9 cellular contexts compared by ENCODE assay signal in genomic region chr1:14778882-14779594, GRCh38.
A peak's percentile ranks its signal among the peaks of the same experiment; 100 is the strongest.
DNase-seq lines count a peak whose midpoint lies in the region; ATAC-seq, FAIRE-seq and TF ChIP-seq lines count a peak whose summit lies in the region.
"Had no signal": no experiment of that assay in that cellular context is flagged by ENCODE, and none has a peak within 500 bp of the region (broad histone marks: within the 10 kb centered on the region; RNA-seq: fewer than 3 reads in every experiment).

No MANE protein-coding gene starts in this region.

- WGBS in heart left ventricle, 4 donors = 62 to 74% (median 65%) methylated on average over 10 of the region's 10 CpGs

- no peak for ATAC-seq in heart left ventricle
- ATAC-seq in Right ventricle myocardium superior (ENCODE audit: poor library complexity) = no peak
- ATAC-seq in HG02571 (IDR thresholded peaks at IDR 0.05; ENCODE audit: unreplicated experiment) = no peak

- no peaks in the 10 kb centered on the region for H3K9me3 ChIP-seq in heart left ventricle

- H3K27ac Mint-ChIP-seq in brain = peak overlapping the region in 3 of 5 experiments; percentile 7 to 48 (median 25)

- peaks cover 0 to 2% (median 0%) of the 10 kb centered on the region in 5 experiments for H3K9me3 Mint-ChIP-seq in brain
- H3K9me3 Mint-ChIP-seq: central memory CD8-positive, alpha-beta T cell had no signal

- peaks cover 9% of the 10 kb centered on the region for H3K27me3 Mint-ChIP-seq in brain

- FAIRE-seq in urothelium cell line (lab: Jason Lieb, UNC) = no peak

- H3K36me3 Mint-ChIP-seq in brain = peaks cover 15% of the 10 kb centered on the region

- H3K4me3 Mint-ChIP-seq in brain = no peak overlapping the region
- H3K4me3 Mint-ChIP-seq: central memory CD8-positive, alpha-beta T cell had no signal

- intact Hi-C loops in heart left ventricle (cut with DNase I) = loop anchor here in 8 of 10 donors (1.0 to 10.0 kb wide), 6 partner anchors 136 to 268 kb away; no protein-coding TSS in a partner anchor
- intact Hi-C loops in Right ventricle myocardium superior (cut with DNase I) = loop anchor here (2.0 kb wide), 1 partner anchor 268 kb away; no protein-coding TSS in a partner anchor

- H3K36me3 ChIP-seq in heart left ventricle = no peaks in the 10 kb centered on the region

- H3K4me1 ChIP-seq in heart left ventricle = no peaks in the 10 kb centered on the region

- TF ChIP-seq POLR2A in heart left ventricle (IDR thresholded peaks at IDR 0.05) = no peak

- H3K4me1 Mint-ChIP-seq in brain = peaks cover 48% of the 10 kb centered on the region
- H3K4me1 Mint-ChIP-seq: central memory CD8-positive, alpha-beta T cell had no signal

- H3K27me3 ChIP-seq in heart left ventricle = peaks cover 0 to 2% (median 0%) of the 10 kb centered on the region in 9 donors

- TF ChIP-seq CTCF in heart left ventricle (IDR thresholded peaks at IDR 0.05) (peak; percentile 48 to 73 (median 64)), brain (conservative IDR thresholded peaks at IDR 0.05) (peak; percentile 52 to 76)

- no peak overlapping the region for H3K27ac ChIP-seq in heart left ventricle

- DNase-seq in heart left ventricle = peak in 1 of 5 donors; percentile 22
- no peak for DNase-seq in Right ventricle myocardium superior
- DNase-seq in NCI-H774 (lab: John Stamatoyannopoulos, UW) = peak; percentile 1
- DNase-seq in lung microvascular endothelial cell (ENCODE audit: low read depth in 2 of 2) = peak; percentile 21 to 30
- DNase-seq in urothelium cell line (ENCODE audit: low spot score) = peak; percentile 41
- DNase-seq in NCI-H526 treated with DMSO at 0.1 percent for 48 hours (lab: John Stamatoyannopoulos, UW) = no peak

- H3K4me3 ChIP-seq in heart left ventricle = no peak overlapping the region

Comparison
In these comparisons a context has a peak if more than half of its experiments do, and no peak if none do; other contexts are left out.
1. DNase-seq: peak in NCI-H774 (single experiment), lung microvascular endothelial cell (2 of 2) and urothelium cell line (single experiment); none in Right ventricle myocardium superior (single experiment) and NCI-H526 treated with DMSO at 0.1 percent for 48 hours (single experiment).